23 cellular contexts compared by ENCODE assay signal in the genomic region with DNA sequence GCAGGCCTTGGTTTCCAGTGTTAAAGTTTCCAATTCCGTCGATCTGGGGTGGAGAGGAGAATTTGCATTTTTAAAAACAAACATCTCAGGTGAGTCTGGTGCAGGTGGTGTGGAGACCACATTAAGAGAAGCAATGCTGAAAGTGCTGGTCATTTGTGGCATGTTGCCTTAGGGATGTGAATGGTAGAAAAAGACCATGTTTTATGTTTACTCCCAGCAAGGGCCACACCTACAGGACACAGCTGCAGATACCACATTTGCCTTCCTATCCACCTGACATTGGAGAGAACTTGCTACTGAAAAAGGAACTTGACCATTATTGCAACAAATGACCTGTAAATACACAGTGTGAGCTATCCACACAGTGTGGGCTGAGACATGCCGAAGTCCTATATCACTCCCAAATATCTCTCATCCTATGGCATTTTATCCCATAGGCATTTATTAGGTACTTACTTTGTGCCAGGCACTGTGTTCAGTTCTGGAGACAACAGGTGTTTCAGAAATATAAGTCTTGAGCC.
DNase-seq lines count a peak whose midpoint lies in the region; ATAC-seq, FAIRE-seq and TF ChIP-seq lines count a peak whose summit lies in the region.
"Had no signal": no experiment of that assay in that cellular context is flagged by ENCODE, and none has a peak within 500 bp of the region (broad histone marks: within the 10 kb centered on the region; RNA-seq: fewer than 3 reads in every experiment).

No MANE protein-coding gene starts in this region.

- H3K4me1 ChIP-seq in HepG2 (ENCODE audit: insufficient read depth, low read length) (peaks cover 43% of the 10 kb centered on the region), thyroid gland (no peaks in the 10 kb centered on the region)
- H3K4me1 ChIP-seq: HAP-1, Peyer's patch had no signal

- TF ChIP-seq EP300 in HepG2 (IDR thresholded peaks at IDR 0.05; ENCODE audit: low read depth in 2 of 2, low read length in 2 of 2) (peak in 1 of 2 experiments; percentile 31; a peak in 1 of 4 replicates), HepG2 (CRISPR knock-in tag; IDR thresholded peaks at IDR 0.05; ENCODE audit: borderline replicate concordance) (no peak)

- no peak overlapping the region for H3K4me3 Mint-ChIP-seq in T-helper 2 cell treated with Interferon-gamma antibody and Interleukin-4, amounts not matched to agents 5 μg/mL and 100 μg/mL, for 36 hours
- peak overlapping the region in 1 of 3 donors; percentile 18 for H3K4me3 Mint-ChIP-seq in T-cell
- H3K4me3 Mint-ChIP-seq: activated CD8-positive, alpha-beta T cell treated with anti-CD3 and anti-CD28 coated beads for 36 hours; activated naive CD4-positive, alpha-beta T cell treated with anti-CD3 and anti-CD28 coated beads, Interleukin-2, amount 50 U/mL, for 24 hours; brain had no signal

- H3K9me3 Mint-ChIP-seq in T-helper 2 cell treated with Interferon-gamma antibody and Interleukin-4, amounts not matched to agents 5 μg/mL and 100 μg/mL, for 36 hours = peaks cover 6% of the 10 kb centered on the region
- H3K9me3 Mint-ChIP-seq in T-cell = peaks cover 0 to 3% (median 3%) of the 10 kb centered on the region in 3 donors

- TF ChIP-seq RAD21 in HepG2 (CRISPR knock-in tag; IDR thresholded peaks at IDR 0.05) = no peak

- TF ChIP-seq CTCF in GM12865 (IDR thresholded peaks at IDR 0.05; ENCODE audit: insufficient read depth, low read depth, low read length, missing control alignments) = no peak
- TF ChIP-seq CTCF in HepG2 (CRISPR knock-in tag; IDR thresholded peaks at IDR 0.05) = no peak
- no peak for TF ChIP-seq CTCF in thyroid gland (IDR thresholded peaks at IDR 0.05)

- no peak overlapping the region for H3K27ac ChIP-seq in HepG2 (ENCODE audit: extremely low read length, insufficient read depth, low read length)
- H3K27ac ChIP-seq in thyroid gland = no peak overlapping the region
- H3K27ac ChIP-seq: Peyer's patch, SJSA1 had no signal

- intact Hi-C loops in HepG2 (cut with micrococcal nuclease; ENCODE audit: unreplicated experiment) = loop anchor here (10.0 kb wide), 1 partner anchor 357 kb away; no protein-coding TSS in a partner anchor
- intact Hi-C loops in thyroid gland (cut with DNase I) = no loop called here

- H3K9me3 ChIP-seq in HepG2 (ENCODE audit: low read length) (0 out of 2 replicates have a peak, but pooled peaks cover 4% of the 10 kb centered on the region), thyroid gland (no peaks in the 10 kb centered on the region)
- H3K9me3 ChIP-seq: HAP-1, Peyer's patch, SJSA1, testis had no signal

- WGBS in HepG2 (ENCODE audit: low lambda C conversion rate) = 47% methylated on average over 3 of the region's 3 CpGs
- WGBS in thyroid gland, 2 donors = 91 to 98% methylated on average over 3 of the region's 3 CpGs

- ATAC-seq in T-cell (replicated peaks in 1 of 4) (no peak), HepG2 (peak; percentile 27; the same call in 1 of the 3 replicates), HG02571 (IDR thresholded peaks at IDR 0.05; ENCODE audit: unreplicated experiment) (no peak)
- ATAC-seq: activated CD8-positive, alpha-beta T cell treated with anti-CD3 and anti-CD28 coated beads for 36 hours; stimulated activated naive CD8-positive, alpha-beta T cell treated with anti-CD3 and anti-CD28 coated beads, Interleukin-15, Interleukin-2, amounts not matched to agents 100 U/mL and 50 U/mL, for 24 hours had no signal

- no peak for DNase-seq in T-helper 2 cell treated with Interferon-gamma antibody and Interleukin-4, amounts not matched to agents 5 μg/mL and 100 μg/mL, for 36 hours (ENCODE audit: low spot score)
- no peak for DNase-seq in T-helper 2 cell
- DNase-seq in GM12865 (ENCODE audit: low read depth) = peak; percentile 38
- DNase-seq in T-cell = no peak
- DNase-seq in HepG2 (ENCODE audit: low spot score) = peak; percentile 27
- no peak for DNase-seq in thyroid gland
- no peak for DNase-seq in dermis blood vessel endothelial cell
- DNase-seq: 8988T; activated CD4-positive, CD25-positive, alpha-beta regulatory T cell treated with anti-CD3 and anti-CD28 coated beads, Interleukin-2, amount 50 U/mL, for 72 hours; activated CD8-positive, alpha-beta T cell treated with anti-CD3 and anti-CD28 coated beads for 36 hours; amniotic stem cell; NCI-H146; NCI-H226; Peyer's patch; stimulated activated naive CD8-positive, alpha-beta T cell treated with anti-CD3 and anti-CD28 coated beads, Interleukin-15, Interleukin-2, amounts not matched to agents 100 U/mL and 50 U/mL, for 24 hours had no signal

- H3K4me3 ChIP-seq in GM12865 (ENCODE audit: low read depth, low read length) = no peak overlapping the region
- H3K4me3 ChIP-seq in HepG2 (replicated peaks in 1 of 3; ENCODE audit: insufficient read depth in 1 of 3, low read depth in 2 of 3, low read length in 3 of 3) = no peak overlapping the region
- H3K4me3 ChIP-seq in thyroid gland (replicated peaks in 1 of 3) = no peak overlapping the region
- H3K4me3 ChIP-seq: HAP-1, Peyer's patch, SJSA1, smooth muscle cell, testis had no signal

- no peaks in the 10 kb centered on the region for H3K79me2 ChIP-seq in HepG2 (ENCODE audit: insufficient read depth, low read length)

- peak overlapping the region; percentile 46 for H3K27ac Mint-ChIP-seq in T-helper 2 cell treated with Interferon-gamma antibody and Interleukin-4, amounts not matched to agents 5 μg/mL and 100 μg/mL, for 36 hours
- H3K27ac Mint-ChIP-seq in T-cell = peak overlapping the region; percentile 75 to 81
- H3K27ac Mint-ChIP-seq: activated CD8-positive, alpha-beta T cell treated with anti-CD3 and anti-CD28 coated beads for 36 hours; activated naive CD4-positive, alpha-beta T cell treated with anti-CD3 and anti-CD28 coated beads, Interleukin-2, amount 50 U/mL, for 24 hours; brain had no signal

- no peaks in the 10 kb centered on the region for H3K36me3 ChIP-seq in HepG2 (replicated peaks in 1 of 2; ENCODE audit: control insufficient read depth in 1 of 2, insufficient read depth in 2 of 2, low read length in 2 of 2)
- no peaks in the 10 kb centered on the region for H3K36me3 ChIP-seq in thyroid gland
- H3K36me3 ChIP-seq: HAP-1, Peyer's patch, SJSA1 had no signal

- H3K4me2 ChIP-seq in HepG2 (ENCODE audit: low read depth, low read length) = no peak overlapping the region
- H3K4me2 ChIP-seq: smooth muscle cell had no signal

- in situ Hi-C loops in HepG2 (cut with HindIII; ENCODE audit: extremely low pct_ligation_motif_present, low pct_unique_long_range_greater_than_20kb) = no loop called here

- H3K27me3 ChIP-seq in HepG2 (ENCODE audit: control insufficient read depth in 1 of 2, insufficient read depth in 2 of 2, low read length in 2 of 2) (no peaks in the 10 kb centered on the region), thyroid gland (no peaks in the 10 kb centered on the region)
- H3K27me3 ChIP-seq: Peyer's patch, SJSA1, testis had no signal

- no peak overlapping the region for H2AFZ ChIP-seq in HepG2 (ENCODE audit: low read length)

- H4K20me1 ChIP-seq in HepG2 (ENCODE audit: insufficient read depth, low read length) = no peaks in the 10 kb centered on the region

- H3K27me3 Mint-ChIP-seq in T-helper 2 cell treated with Interferon-gamma antibody and Interleukin-4, amounts not matched to agents 5 μg/mL and 100 μg/mL, for 36 hours (ENCODE audit: low read depth) = no peaks in the 10 kb centered on the region
- H3K27me3 Mint-ChIP-seq in T-cell = no peaks in the 10 kb centered on the region
- H3K27me3 Mint-ChIP-seq: activated naive CD4-positive, alpha-beta T cell treated with anti-CD3 and anti-CD28 coated beads, Interleukin-2, amount 50 U/mL, for 24 hours had no signal

- H3K4me1 Mint-ChIP-seq in T-helper 2 cell treated with Interferon-gamma antibody and Interleukin-4, amounts not matched to agents 5 μg/mL and 100 μg/mL, for 36 hours (ENCODE audit: low read depth) = peaks cover 43% of the 10 kb centered on the region
- H3K4me1 Mint-ChIP-seq in T-cell = peaks cover 57 to 74% (median 59%) of the 10 kb centered on the region in 3 donors

- no TSS peak for BruUV-seq in HepG2 (replicated peaks; lab: Mats Ljungman, UMichigan)

- POLR2A ChIA-PET in T-cell (lab: Charles Lee) = interaction anchor here in 1 of 2 donors (0.7 kb wide), 1 partner anchor 12 kb away, joined by 3 read pairs; no protein-coding TSS in a partner anchor
- POLR2A ChIA-PET in HepG2 (lab: Yijun Ruan, JAX) = no interaction called here

- H3K36me3 Mint-ChIP-seq in T-helper 2 cell treated with Interferon-gamma antibody and Interleukin-4, amounts not matched to agents 5 μg/mL and 100 μg/mL, for 36 hours (ENCODE audit: low read depth) = peaks cover 13% of the 10 kb centered on the region
- H3K36me3 Mint-ChIP-seq in T-cell = peaks cover 4% of the 10 kb centered on the region
- H3K36me3 Mint-ChIP-seq: brain had no signal

- CTCF ChIA-PET in T-cell (lab: Charles Lee) = interaction anchor here in 1 of 2 donors (1.2 kb wide), 1 partner anchor 13 kb away, joined by 3 read pairs; no protein-coding TSS in a partner anchor
- CTCF ChIA-PET in HepG2 (lab: Yijun Ruan, JAX; ENCODE audit: low intra/inter-chr PET ratio, low total read pairs) = no interaction called here

- no peak for TF ChIP-seq POLR2A in HepG2 (IDR thresholded peaks at IDR 0.05; ENCODE audit: insufficient read depth in 1 of 2, low read depth in 2 of 2, low read length in 2 of 2)
- no peak for TF ChIP-seq POLR2A in thyroid gland (IDR thresholded peaks at IDR 0.05)

- no peak overlapping the region for H3K9ac ChIP-seq in HepG2 (ENCODE audit: insufficient read depth, low read depth, low read length)

- FAIRE-seq in HepG2 (lab: Jason Lieb, UNC) = peak; percentile 64
- FAIRE-seq: GM18507 had no signal

TF ChIP-seq in HepG2, 621 proteins besides CTCF, POLR2A, EP300 and RAD21 (continues in another document):
- TF ChIP-seq TP53 (CRISPR knock-in tag; conservative IDR thresholded peaks at IDR 0.05) (no peak), ZNF136 (CRISPR knock-in tag; IDR thresholded peaks at IDR 0.05; ENCODE audit: low read depth) (no peak)

Comparison
In these comparisons a context has a peak if more than half of its experiments do, and no peak if none do; other contexts are left out.
1. DNase-seq: peak in GM12865 (single experiment) and HepG2 (single experiment); none in T-helper 2 cell treated with Interferon-gamma antibody and Interleukin-4, amounts not matched to agents 5 μg/mL and 100 μg/mL, for 36 hours (single experiment), T-helper 2 cell (0 of 5), T-cell (0 of 34), thyroid gland (0 of 2) and dermis blood vessel endothelial cell (single experiment).